In the genomic region with DNA sequence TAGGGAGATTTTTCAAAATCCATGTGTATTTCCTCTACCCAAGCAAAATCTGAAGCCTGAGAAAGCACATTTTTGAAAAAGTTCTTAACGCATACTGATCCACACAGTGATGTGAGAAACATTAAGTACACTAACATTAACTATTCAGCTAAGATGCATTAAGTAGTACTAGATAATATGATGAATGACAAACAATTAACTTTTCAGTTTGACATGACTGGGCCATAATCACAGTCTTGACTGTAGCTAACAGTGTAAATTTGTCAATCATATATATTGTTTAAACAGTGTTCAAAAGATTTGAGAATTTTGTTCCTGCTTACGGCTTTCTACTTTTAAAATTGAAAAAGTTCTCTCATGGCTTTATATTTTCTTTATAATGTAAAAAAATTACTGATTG, we compare ENCODE assay signal across 7 cellular contexts.
"Had no signal": no experiment of that assay in that cellular context is flagged by ENCODE, and none has a peak within 500 bp of the region (broad histone marks: within the 10 kb centered on the region; RNA-seq: fewer than 3 reads in every experiment).

No MANE protein-coding gene starts in this region.

- DNase-seq: GDM1, GF-D8 had no signal

- FAIRE-seq: G401.6, GM12878, GM12891, GM18507, GM19239 had no signal

- H3K4me3 ChIP-seq: GM12878 had no signal
